8 cellular contexts compared by ENCODE assay signal in the genomic region with DNA sequence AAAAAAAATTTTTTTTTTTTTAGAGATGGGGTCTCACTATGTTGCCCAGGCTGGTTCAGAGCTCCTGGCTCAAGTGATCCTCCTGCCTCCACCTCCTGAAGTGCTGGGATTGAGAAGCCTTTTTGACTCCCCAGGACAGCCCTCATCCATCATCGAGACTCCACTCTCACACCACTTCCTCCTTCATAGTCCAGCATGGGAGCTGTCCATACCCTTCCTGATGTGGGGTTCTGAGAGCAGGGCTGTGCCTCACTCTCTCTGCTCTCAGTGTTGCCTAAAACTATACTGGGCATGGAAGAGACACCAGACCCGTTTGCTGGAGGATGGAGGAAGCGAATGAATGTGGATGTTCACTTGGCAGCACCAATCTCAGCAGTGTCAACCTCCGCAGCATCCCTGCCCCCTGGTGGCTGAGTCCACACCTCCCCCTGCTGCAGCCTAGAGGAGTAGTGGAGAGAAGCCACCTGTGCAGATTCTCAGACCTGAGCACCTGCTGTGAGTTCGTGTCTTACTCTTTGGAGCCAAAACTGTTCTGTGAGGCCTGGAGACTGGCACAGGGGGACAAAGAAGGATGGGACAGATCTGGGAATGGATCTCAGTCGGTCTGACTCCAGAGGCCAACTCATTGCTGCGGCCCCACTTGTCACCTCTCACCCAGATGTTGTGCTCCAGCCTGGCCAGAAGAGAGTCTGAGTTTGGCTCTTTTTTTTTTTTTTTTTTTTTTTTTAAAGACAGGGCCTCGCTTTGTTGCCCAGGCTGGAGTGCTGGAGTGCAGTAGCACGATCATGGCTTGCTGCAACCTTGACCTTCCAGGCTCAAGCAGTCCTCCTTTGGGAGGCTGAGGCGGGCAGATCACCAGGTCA. TPM values are rescaled to one million over a fixed set of nuclear protein-coding genes. Genes with fewer than 3 reads are reported as not detected.
DNase-seq lines count a peak whose midpoint lies in the region; ATAC-seq and TF ChIP-seq lines count a peak whose summit lies in the region.

No MANE protein-coding gene starts in this region.

- peak; percentile 90 for DNase-seq in ELF-1 (ENCODE audit: low read depth, low spot score)
- peak; percentile 36 for DNase-seq in HS-5 (ENCODE audit: low read depth)
- DNase-seq in activated T-cell treated with anti-CD3 and anti-CD28 coated beads for 4 hours, result peak; percentile 48
- DNase-seq in fibroblast of villous mesenchyme (ENCODE audit: low read depth), result peak; percentile 78
- peak; percentile 30 for DNase-seq in pons (ENCODE audit: low spot score)

- H3F3A ChIP-seq in OCI-LY1 (ENCODE audit: insufficient read depth, low read length), result no peaks in the 10 kb centered on the region

- H3K9me2 ChIP-seq in OCI-LY1 (ENCODE audit: low read depth, low read length), result no peaks in the 10 kb centered on the region

- no peak overlapping the region for H3K4me3 ChIP-seq in OCI-LY1 (ENCODE audit: low read depth, low read length, poor library complexity, severe bottlenecking)
- H3K4me3 ChIP-seq in fibroblast of villous mesenchyme (ENCODE audit: low read depth, low read length), result no peak overlapping the region

- H3K27me3 ChIP-seq in OCI-LY1 (ENCODE audit: insufficient read depth, low read length), result peaks cover 4% of the 10 kb centered on the region; the same call in 1 of the 2 replicates

- no peak overlapping the region for H3K9ac ChIP-seq in OCI-LY1 (ENCODE audit: low read length)

- H3K4me1 ChIP-seq in OCI-LY1 (ENCODE audit: insufficient read depth, low read length, severe bottlenecking), result no peaks in the 10 kb centered on the region

- H3K27ac ChIP-seq in OCI-LY1 (ENCODE audit: low read depth, low read length, poor library complexity, severe bottlenecking), result no peak overlapping the region

- ATAC-seq in HG02884 (IDR thresholded peaks at IDR 0.05; ENCODE audit: unreplicated experiment), result no peak
- ATAC-seq in HG03520 (IDR thresholded peaks at IDR 0.05; ENCODE audit: unreplicated experiment), result no peak

- H3K4me2 ChIP-seq in OCI-LY1 (ENCODE audit: low read length), result no peak overlapping the region

- TF ChIP-seq CTCF in OCI-LY1 (IDR thresholded peaks at IDR 0.05; ENCODE audit: low read length) (peak; percentile 96), fibroblast of villous mesenchyme (IDR thresholded peaks at IDR 0.05; ENCODE audit: insufficient read depth, low read depth, low read length) (peak; percentile 97)

- H3K9me3 ChIP-seq in OCI-LY1 (ENCODE audit: low read length), result no peaks in the 10 kb centered on the region

- H3K36me3 ChIP-seq in OCI-LY1 (ENCODE audit: insufficient read depth, low read length), result no peaks in the 10 kb centered on the region

- no peaks in the 10 kb centered on the region for H4K20me1 ChIP-seq in OCI-LY1 (ENCODE audit: insufficient read depth, low read length)

- H3K79me2 ChIP-seq in OCI-LY1 (ENCODE audit: insufficient read depth, low read length), result no peaks in the 10 kb centered on the region

- H2AFZ ChIP-seq in OCI-LY1 (ENCODE audit: low read length), result no peak overlapping the region

RNA-seq across cellular contexts. Expression of gene TINAGL1, which starts 17.7 kb away (rescaled TPM):
- 60.5 and 87.6 TPM in 2 replicates for total RNA-seq in fibroblast of villous mesenchyme

RNA-seq across cellular contexts. Expression of gene HCRTR1, which starts 23.5 kb away (rescaled TPM):
- total RNA-seq in fibroblast of villous mesenchyme, result under 0.01 TPM in 2 replicates

RNA-seq across cellular contexts. Expression of gene PEF1, which starts 50.7 kb away (rescaled TPM):
- 78.3 and 99.7 TPM in 2 replicates for total RNA-seq in fibroblast of villous mesenchyme

Comparison
In these comparisons a context has a peak if more than half of its experiments do, and no peak if none do; other contexts are left out.
1. DNase-seq: peak in every context shown above with its lines; median percentile 90 in ELF-1; 78 in fibroblast of villous mesenchyme; 48 in activated T-cell treated with anti-CD3 and anti-CD28 coated beads for 4 hours; 36 in HS-5; 30 in pons.